10 cellular contexts compared by ENCODE assay signal in genomic region chr5:150022163-150022540, GRCh38. TPM values are rescaled to one million over a fixed set of nuclear protein-coding genes. Genes with fewer than 3 reads are reported as not detected.
DNase-seq lines count a peak whose midpoint lies in the region; ATAC-seq, FAIRE-seq and TF ChIP-seq lines count a peak whose summit lies in the region.
"Had no signal": no experiment of that assay in that cellular context is flagged by ENCODE, and none has a peak within 500 bp of the region (broad histone marks: within the 10 kb centered on the region; RNA-seq: fewer than 3 reads in every experiment).

No MANE protein-coding gene starts in this region.

- H3F3A ChIP-seq in PC-3 (ENCODE audit: low read length, unreplicated experiment), result peaks cover 15% of the 10 kb centered on the region

- no peak for TF ChIP-seq CTCF in Calu3 (IDR thresholded peaks at IDR 0.05; ENCODE audit: unreplicated experiment)
- TF ChIP-seq CTCF in PC-3 (conservative IDR thresholded peaks at IDR 0.05; ENCODE audit: low read depth, low read length), result no peak
- TF ChIP-seq CTCF in epithelial cell of esophagus (IDR thresholded peaks at IDR 0.05; ENCODE audit: insufficient read depth, low read depth, low read length, missing control alignments), result no peak
- no peak for TF ChIP-seq CTCF in pancreas (IDR thresholded peaks at IDR 0.05)

- intact Hi-C loops in Calu3 (cut with micrococcal nuclease; ENCODE audit: unreplicated experiment) (no loop called here), PC-3 (cut with micrococcal nuclease) (loop anchor here (1.0 kb wide), 2 partner anchors 22 to 31 kb away; partner anchors contain the start of genes HMGXB3 and TIGD6), pancreas (cut with DNase I) (no loop called here)

- BruUV-seq in Calu3 (replicated peaks; lab: Mats Ljungman, UMichigan) (no TSS peak), PC-3 (replicated peaks; lab: Mats Ljungman, UMichigan) (no TSS peak)

- peak overlapping the region; percentile 66 for H3K4me3 Mint-ChIP-seq in Calu3 (ENCODE audit: low read depth, unreplicated experiment)
- H3K4me3 Mint-ChIP-seq: stimulated activated naive CD8-positive, alpha-beta T cell treated with anti-CD3 and anti-CD28 coated beads, Interleukin-15, amount 100 ng/mL, for 72 hours had no signal

- H3K36me3 ChIP-seq in PC-3 (ENCODE audit: low read depth, low read length), result peaks cover 73% of the 10 kb centered on the region
- peaks cover 11 to 57% (median 20%) of the 10 kb centered on the region in 3 donors for H3K36me3 ChIP-seq in pancreas

- H3K9ac ChIP-seq in PC-3 (ENCODE audit: low read length), result peak overlapping the region; percentile 28

- WGBS in pancreas, 2 donors, result 77 to 81% methylated on average over 1 of the region's 1 CpG

- H3K9me3 Mint-ChIP-seq in Calu3 (ENCODE audit: low read depth, unreplicated experiment), result no peaks in the 10 kb centered on the region
- H3K9me3 Mint-ChIP-seq: stimulated activated naive CD8-positive, alpha-beta T cell treated with anti-CD3 and anti-CD28 coated beads, Interleukin-15, amount 100 ng/mL, for 72 hours had no signal

- CTCF ChIA-PET in Calu3 (lab: Charles Lee) (interaction anchor here (0.7 to 1.8 kb wide), 6 partner anchors 11 to 227 kb away, joined by 3 to 7 read pairs (median 4); partner anchors contain the start of genes HMGXB3 and TIGD6), PC-3 (lab: Charles Lee) (interaction anchor here (0.7 kb wide), 1 partner anchor 13 kb away, joined by 4 read pairs; no protein-coding TSS in a partner anchor)

- peak; percentile 29 for DNase-seq in Calu3
- peak; percentile 90 for DNase-seq in PC-3
- peak; percentile 89 for DNase-seq in epithelial cell of esophagus (ENCODE audit: low read depth)
- DNase-seq in pancreas, result no peak
- no peak for DNase-seq in GM19240 (ENCODE audit: insufficient read length, low spot score)
- DNase-seq: stimulated activated naive CD8-positive, alpha-beta T cell treated with anti-CD3 and anti-CD28 coated beads, Interleukin-15, amount 100 ng/mL, for 72 hours had no signal

- H3K4me2 ChIP-seq in PC-3 (ENCODE audit: low read length), result peak overlapping the region; percentile 62

- H3K9me2 ChIP-seq in PC-3 (replicated peaks; ENCODE audit: low read length), result no peaks in the 10 kb centered on the region

- no peak for FAIRE-seq in pancreas (lab: Jason Lieb, UNC)
- FAIRE-seq: GM12878 had no signal

- peak; percentile 48 for ATAC-seq in PC-3
- ATAC-seq in pancreas, result peak; percentile 46 to 78 (median 56)
- ATAC-seq in GM19467 (IDR thresholded peaks at IDR 0.05; ENCODE audit: unreplicated experiment), result no peak
- no peak for ATAC-seq in HG02588 (IDR thresholded peaks at IDR 0.05; ENCODE audit: unreplicated experiment)
- ATAC-seq in GM21447 (IDR thresholded peaks at IDR 0.05; ENCODE audit: unreplicated experiment), result no peak
- ATAC-seq: GM12878; stimulated activated naive CD8-positive, alpha-beta T cell treated with anti-CD3 and anti-CD28 coated beads, Interleukin-15, amount 100 ng/mL, for 72 hours had no signal

- H3K27ac Mint-ChIP-seq in Calu3 (ENCODE audit: unreplicated experiment), result peak overlapping the region; percentile 91

- peaks cover 73% of the 10 kb centered on the region for H3K36me3 Mint-ChIP-seq in Calu3 (ENCODE audit: insufficient read depth, unreplicated experiment)

- peaks cover 35% of the 10 kb centered on the region for H3K79me2 ChIP-seq in PC-3 (ENCODE audit: low read length)

- H2AFZ ChIP-seq in PC-3 (ENCODE audit: low read length), result no peak overlapping the region

- H3K4me3 ChIP-seq in PC-3 (ENCODE audit: low read length) (peak overlapping the region; percentile 27; the same call in 1 of the 2 replicates), epithelial cell of esophagus (ENCODE audit: low read length) (no peak overlapping the region), pancreas (no peak overlapping the region)
- H3K4me3 ChIP-seq: GM12878 had no signal

- H3K27me3 Mint-ChIP-seq in Calu3 (ENCODE audit: unreplicated experiment), result no peaks in the 10 kb centered on the region
- H3K27me3 Mint-ChIP-seq: stimulated activated naive CD8-positive, alpha-beta T cell treated with anti-CD3 and anti-CD28 coated beads, Interleukin-15, amount 100 ng/mL, for 72 hours had no signal

- POLR2A ChIA-PET in PC-3 (lab: Charles Lee; ENCODE audit: unreplicated experiment), result interaction anchor here (0.7 to 1.0 kb wide), 2 partner anchors 15 to 22 kb away, joined by 3 to 5 read pairs; partner anchors contain the start of genes HMGXB3 and TIGD6

- no peaks in the 10 kb centered on the region for H3K9me3 ChIP-seq in PC-3 (ENCODE audit: low read length)
- H3K9me3 ChIP-seq in pancreas, result no peaks in the 10 kb centered on the region

- peaks cover 47% of the 10 kb centered on the region for H3K4me1 ChIP-seq in PC-3 (ENCODE audit: insufficient read depth, low read length)
- H3K4me1 ChIP-seq in pancreas, result no peaks in the 10 kb centered on the region

- peaks cover 54% of the 10 kb centered on the region for H3K4me1 Mint-ChIP-seq in Calu3 (ENCODE audit: low read depth, unreplicated experiment)

- H3K27ac ChIP-seq in PC-3 (ENCODE audit: low read length) (peak overlapping the region; percentile 79), pancreas (peak overlapping the region in 1 of 4 donors; percentile 12)

- peaks cover 14% of the 10 kb centered on the region for H4K20me1 ChIP-seq in PC-3 (ENCODE audit: low read length)

- H3K27me3 ChIP-seq in PC-3 (ENCODE audit: low read length) (no peaks in the 10 kb centered on the region), pancreas (no peaks in the 10 kb centered on the region)

RNA-seq across cellular contexts. Expression of gene HMGXB3, which starts 21.6 kb away (rescaled TPM):
- total RNA-seq in Calu3 (2022) (55.9 and 58.2 TPM in 2 replicates), PC-3 (2014; rRNA removed) (56.6 and 84.7 TPM in 2 replicates), pancreas (10 to 100 TPM in 4 of 6 donors, 1 to 10 TPM in 2; 8.6 to 16.4 (median 10.7) TPM)
- polyA plus RNA-seq in pancreas, result 10 to 100 TPM; 20.7 to 21.4 TPM

RNA-seq across cellular contexts. Expression of gene TIGD6, which starts 21.7 kb away (rescaled TPM):
- total RNA-seq in Calu3 (2022), result 5.0 and 5.2 TPM in 2 replicates
- 3.8 and 5.7 TPM in 2 replicates for total RNA-seq in PC-3 (2014; rRNA removed)
- 1 to 10 TPM; 1.5 to 3.6 (median 2.0) TPM for total RNA-seq in pancreas
- polyA plus RNA-seq in pancreas, result 1 to 10 TPM; 2.3 to 2.6 TPM

Comparison
In these comparisons a context has a peak if more than half of its experiments do, and no peak if none do; other contexts are left out.
1. DNase-seq: peak in Calu3 (single experiment), PC-3 (single experiment) and epithelial cell of esophagus (single experiment); none in pancreas (0 of 6) and GM19240 (single experiment).
2. ATAC-seq: peak in PC-3 (single experiment) and pancreas (4 of 4); none in GM19467 (single experiment), HG02588 (single experiment) and GM21447 (single experiment).